26 cellular contexts compared by ENCODE assay signal in the genomic region with DNA sequence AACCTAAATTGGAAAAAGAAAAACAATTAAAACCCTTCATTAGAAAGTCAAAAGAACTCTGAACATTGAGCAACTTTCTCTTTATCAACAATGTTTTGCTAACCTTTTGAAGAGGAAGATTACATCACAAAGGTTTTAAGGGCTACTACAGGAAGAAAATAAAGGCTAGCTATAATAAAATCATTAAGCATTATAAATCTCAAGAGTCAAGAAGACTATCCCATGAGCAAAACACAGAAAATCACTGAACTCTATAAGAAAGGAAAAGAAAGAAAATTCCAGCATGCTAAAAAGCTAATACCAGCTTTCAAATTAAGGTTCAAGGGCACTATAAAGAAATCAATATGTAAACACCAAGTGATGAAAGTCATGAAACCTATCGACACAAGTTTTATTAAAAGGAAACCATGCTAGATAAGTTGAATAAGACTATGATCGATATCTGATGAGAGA. TPM values are rescaled to one million over a fixed set of nuclear protein-coding genes. Genes with fewer than 3 reads are reported as not detected.
A peak's percentile ranks its signal among the peaks of the same experiment; 100 is the strongest.
DNase-seq lines count a peak whose midpoint lies in the region; ATAC-seq and TF ChIP-seq lines count a peak whose summit lies in the region.
"Had no signal": no experiment of that assay in that cellular context is flagged by ENCODE, and none has a peak within 500 bp of the region (broad histone marks: within the 10 kb centered on the region; RNA-seq: fewer than 3 reads in every experiment).

No MANE protein-coding gene starts in this region.

- H3K4me3 Mint-ChIP-seq in HFFc6, result peak overlapping the region; percentile 69; the same call in 1 of the 2 replicates
- no peak overlapping the region for H3K4me3 Mint-ChIP-seq in endodermal cell
- no peak overlapping the region for H3K4me3 Mint-ChIP-seq in CD8-positive, alpha-beta T cell
- H3K4me3 Mint-ChIP-seq in activated naive CD8-positive, alpha-beta T cell treated with anti-CD3 and anti-CD28 coated beads, Interleukin-2, amount 50 U/mL, for 24 hours, result no peak overlapping the region
- H3K4me3 Mint-ChIP-seq: activated naive CD4-positive, alpha-beta T cell treated with anti-CD3 and anti-CD28 coated beads, Interleukin-2, amount 10 ng/mL, durations not matched to agents 7 days and 5 days; T-helper 1 cell treated with Interleukin-12 subunit alpha and Interleukin-12 subunit beta and Interleukin-4 antibody, amounts not matched to agents 30 μg/mL and 1 μg/mL, for 36 hours had no signal

- H3K36me3 Mint-ChIP-seq in HFFc6 (ENCODE audit: low read depth), result no peaks in the 10 kb centered on the region
- H3K36me3 Mint-ChIP-seq in endodermal cell (ENCODE audit: low read depth), result no peaks in the 10 kb centered on the region
- H3K36me3 Mint-ChIP-seq in CD8-positive, alpha-beta T cell, result no peaks in the 10 kb centered on the region
- H3K36me3 Mint-ChIP-seq in activated naive CD8-positive, alpha-beta T cell treated with anti-CD3 and anti-CD28 coated beads, Interleukin-2, amount 50 U/mL, for 24 hours (ENCODE audit: low read depth), result no peaks in the 10 kb centered on the region
- H3K36me3 Mint-ChIP-seq: activated naive CD4-positive, alpha-beta T cell treated with anti-CD3 and anti-CD28 coated beads, Interleukin-2, amount 10 ng/mL, durations not matched to agents 7 days and 5 days had no signal

- H3K4me1 ChIP-seq in ACC112 (ENCODE audit: control insufficient read depth, insufficient read depth, low read length, unreplicated experiment) (peaks cover 11% of the 10 kb centered on the region), endodermal cell (ENCODE audit: control insufficient read depth, insufficient read depth, low read length) (no peaks in the 10 kb centered on the region), lower lobe of right lung (peaks cover 11% of the 10 kb centered on the region)
- no peaks in the 10 kb centered on the region for H3K4me1 ChIP-seq in CD8-positive, alpha-beta T cell (ENCODE audit: insufficient read depth, low read length)
- H3K4me1 ChIP-seq: gastrocnemius medialis, SJCRH30, testis had no signal

- H3K79me2 ChIP-seq in ACC112 (ENCODE audit: control insufficient read depth, insufficient read depth, low read length, unreplicated experiment), result no peaks in the 10 kb centered on the region
- H3K79me2 ChIP-seq: parathyroid adenoma had no signal

- H3K27me3 Mint-ChIP-seq in HFFc6 (ENCODE audit: insufficient read depth) (0 out of 2 replicates have a peak, but pooled peaks cover 3% of the 10 kb centered on the region), endodermal cell (ENCODE audit: insufficient read depth) (no peaks in the 10 kb centered on the region)
- no peaks in the 10 kb centered on the region for H3K27me3 Mint-ChIP-seq in CD8-positive, alpha-beta T cell (ENCODE audit: low read depth)
- no peaks in the 10 kb centered on the region for H3K27me3 Mint-ChIP-seq in activated naive CD8-positive, alpha-beta T cell treated with anti-CD3 and anti-CD28 coated beads, Interleukin-2, amount 50 U/mL, for 24 hours
- H3K27me3 Mint-ChIP-seq: central memory CD8-positive, alpha-beta T cell; naive thymus-derived CD8-positive, alpha-beta T cell had no signal

- peak overlapping the region; percentile 89 for H2AFZ ChIP-seq in ACC112 (ENCODE audit: low read length, unreplicated experiment)
- H2AFZ ChIP-seq: parathyroid adenoma had no signal

- H3K27ac ChIP-seq in ACC112 (ENCODE audit: low read depth, low read length) (no peak overlapping the region), endodermal cell (ENCODE audit: low read depth, low read length) (no peak overlapping the region), lower lobe of right lung (peak overlapping the region; percentile 27)
- H3K27ac ChIP-seq in CD8-positive, alpha-beta T cell (ENCODE audit: low read depth, low read length), result no peak overlapping the region
- H3K27ac ChIP-seq: gastrocnemius medialis, KMS-11, parathyroid adenoma, SJCRH30 had no signal

- H3K36me3 ChIP-seq in ACC112 (ENCODE audit: insufficient read depth, low read length), result no peaks in the 10 kb centered on the region
- H3K36me3 ChIP-seq in endodermal cell (ENCODE audit: control insufficient read depth, insufficient read depth, low read length), result peaks cover 6% of the 10 kb centered on the region
- H3K36me3 ChIP-seq in lower lobe of right lung, result no peaks in the 10 kb centered on the region
- no peaks in the 10 kb centered on the region for H3K36me3 ChIP-seq in CD8-positive, alpha-beta T cell (ENCODE audit: insufficient read depth, low read length)
- no peaks in the 10 kb centered on the region for H3K36me3 ChIP-seq in MG63
- H3K36me3 ChIP-seq: gastrocnemius medialis, SJCRH30 had no signal

- no peaks in the 10 kb centered on the region for H3K9me3 Mint-ChIP-seq in HFFc6
- H3K9me3 Mint-ChIP-seq in endodermal cell, result peaks cover 28% of the 10 kb centered on the region
- peaks cover 3% of the 10 kb centered on the region for H3K9me3 Mint-ChIP-seq in CD8-positive, alpha-beta T cell
- H3K9me3 Mint-ChIP-seq in activated naive CD8-positive, alpha-beta T cell treated with anti-CD3 and anti-CD28 coated beads, Interleukin-2, amount 50 U/mL, for 24 hours, result no peaks in the 10 kb centered on the region
- H3K9me3 Mint-ChIP-seq: central memory CD8-positive, alpha-beta T cell had no signal

- H3K27me3 ChIP-seq in ACC112 (ENCODE audit: insufficient read depth, low read length), result no peaks in the 10 kb centered on the region
- no peaks in the 10 kb centered on the region for H3K27me3 ChIP-seq in endodermal cell (ENCODE audit: control insufficient read depth, insufficient read depth, low read length, poor library complexity, severe bottlenecking)
- no peaks in the 10 kb centered on the region for H3K27me3 ChIP-seq in lower lobe of right lung (ENCODE audit: low read depth)
- H3K27me3 ChIP-seq in CD8-positive, alpha-beta T cell (ENCODE audit: insufficient read depth, low read length), result no peaks in the 10 kb centered on the region
- H3K27me3 ChIP-seq in MG63, result no peaks in the 10 kb centered on the region
- H3K27me3 ChIP-seq: gastrocnemius medialis, SJCRH30, testis had no signal

- no peak for DNase-seq in HFFc6
- DNase-seq in endodermal cell, result no peak
- DNase-seq in lower lobe of right lung, result no peak
- DNase-seq in CD8-positive, alpha-beta T cell, result no peak
- no peak for DNase-seq in ecto neural progenitor cell (ENCODE audit: low spot score)
- no peak for DNase-seq in activated naive CD8-positive, alpha-beta T cell treated with anti-CD3 and anti-CD28 coated beads, Interleukin-2, amount 50 U/mL, for 24 hours
- no peak for DNase-seq in MG63
- DNase-seq: activated CD4-positive, alpha-beta T cell treated with anti-CD3 and anti-CD28 coated beads for 4 hours; activated naive CD4-positive, alpha-beta T cell treated with anti-CD3 and anti-CD28 coated beads, Interleukin-2, amount 10 ng/mL, durations not matched to agents 7 days and 5 days; aorta; CD4-positive, alpha-beta memory T cell; gastrocnemius medialis; GF-D8; mesendoderm; NCI-H1048; NCI-H2081 treated with DMSO at 0.1 percent for 48 hours; NCI-H446; SJCRH30; testis had no signal

- H3K27ac Mint-ChIP-seq in HFFc6, result no peak overlapping the region
- H3K27ac Mint-ChIP-seq in endodermal cell, result no peak overlapping the region
- H3K27ac Mint-ChIP-seq in CD8-positive, alpha-beta T cell, result no peak overlapping the region
- no peak overlapping the region for H3K27ac Mint-ChIP-seq in activated naive CD8-positive, alpha-beta T cell treated with anti-CD3 and anti-CD28 coated beads, Interleukin-2, amount 50 U/mL, for 24 hours
- H3K27ac Mint-ChIP-seq: activated naive CD4-positive, alpha-beta T cell treated with anti-CD3 and anti-CD28 coated beads, Interleukin-2, amount 10 ng/mL, durations not matched to agents 7 days and 5 days; T-helper 1 cell treated with Interleukin-12 subunit alpha and Interleukin-12 subunit beta and Interleukin-4 antibody, amounts not matched to agents 30 μg/mL and 1 μg/mL, for 36 hours had no signal

- WGBS in endodermal cell (ENCODE audit: insufficient coverage in 1 of 2, insufficient read length in 1 of 2), 2 experiments, result 83 to 97% methylated on average over 1 to 2 of the region's 2 CpGs

- CTCF ChIA-PET in CD8-positive, alpha-beta T cell (lab: Charles Lee), result no interaction called here

- peaks cover 74% of the 10 kb centered on the region for H3K9me3 ChIP-seq in endodermal cell (ENCODE audit: control insufficient read depth, low read length)
- no peaks in the 10 kb centered on the region for H3K9me3 ChIP-seq in lower lobe of right lung
- no peaks in the 10 kb centered on the region for H3K9me3 ChIP-seq in CD8-positive, alpha-beta T cell (ENCODE audit: low read length)
- 0 out of 2 replicates have a peak, but pooled peaks cover 2% of the 10 kb centered on the region for H3K9me3 ChIP-seq in MG63
- H3K9me3 ChIP-seq: gastrocnemius medialis, testis had no signal

- no peak for TF ChIP-seq CTCF in HFFc6 (IDR thresholded peaks at IDR 0.05)
- TF ChIP-seq CTCF in endodermal cell (conservative IDR thresholded peaks at IDR 0.05), result no peak
- TF ChIP-seq CTCF in lower lobe of right lung (IDR thresholded peaks at IDR 0.05), result no peak
- no peak for TF ChIP-seq CTCF in CD8-positive, alpha-beta T cell (IDR thresholded peaks at IDR 0.05)

- intact Hi-C loops in lower lobe of right lung (cut with DNase I), result no loop called here
- intact Hi-C loops in CD8-positive, alpha-beta T cell (cut with DNase I, micrococcal nuclease), result no loop called here

- H3K4me1 Mint-ChIP-seq in HFFc6 (ENCODE audit: low read depth) (peaks cover 15% of the 10 kb centered on the region), endodermal cell (peaks cover 5% of the 10 kb centered on the region)
- H3K4me1 Mint-ChIP-seq in CD8-positive, alpha-beta T cell (ENCODE audit: low read depth), result peaks cover 12% of the 10 kb centered on the region
- peaks cover 13% of the 10 kb centered on the region for H3K4me1 Mint-ChIP-seq in activated naive CD8-positive, alpha-beta T cell treated with anti-CD3 and anti-CD28 coated beads, Interleukin-2, amount 50 U/mL, for 24 hours

- H3K9ac ChIP-seq in endodermal cell (ENCODE audit: extremely low read depth, low read length, poor library complexity, severe bottlenecking), result no peak overlapping the region
- H3K9ac ChIP-seq: KMS-11, parathyroid adenoma had no signal

- POLR2A ChIA-PET in CD8-positive, alpha-beta T cell (lab: Charles Lee), result interaction anchor here (1.0 kb wide), 1 partner anchor 38 kb away, joined by 4 read pairs; no protein-coding TSS in a partner anchor

- ATAC-seq in lower lobe of right lung, result peak in 1 of 2 donors; percentile 60
- no peak for ATAC-seq in CD8-positive, alpha-beta T cell
- ATAC-seq in activated naive CD8-positive, alpha-beta T cell treated with anti-CD3 and anti-CD28 coated beads, Interleukin-2, amount 50 U/mL, for 24 hours, result no peak
- ATAC-seq: gastrocnemius medialis, Panc1 had no signal

- H3K4me3 ChIP-seq in ACC112 (ENCODE audit: low read depth, low read length), result peak overlapping the region; percentile 57
- peak overlapping the region; percentile 51 for H3K4me3 ChIP-seq in endodermal cell (ENCODE audit: low read length)
- no peak overlapping the region for H3K4me3 ChIP-seq in lower lobe of right lung
- H3K4me3 ChIP-seq in CD8-positive, alpha-beta T cell (ENCODE audit: low read depth, low read length), result no peak overlapping the region
- no peak overlapping the region for H3K4me3 ChIP-seq in MG63
- H3K4me3 ChIP-seq: gastrocnemius medialis, SJCRH30, testis had no signal

RNA-seq across cellular contexts. Expression of gene C1GALT1, which starts 45.5 kb away (rescaled TPM):
- 10 to 100 TPM; 32.3 to 47.4 (median 34.1) TPM for total RNA-seq in HFFc6 (2021; fragmentation: NEBNext Ultra II Directional; extraction: Animal tissue kit (Norgen Biotek cat#: 25700))
- total RNA-seq in endodermal cell (100 to 1,000 TPM in 1 of 2 donors, 10 to 100 TPM in 1; 65.7 to 132 TPM), lower lobe of right lung (39.0 TPM)
- polyA plus RNA-seq in endodermal cell (2013, experiment 1 of 2), result 38.2 TPM
- polyA plus RNA-seq in endodermal cell (2013, experiment 2 of 2), result 48.4 TPM
- total RNA-seq in CD8-positive, alpha-beta T cell, result 10 to 100 TPM; 57.4 to 60.7 TPM
- 16.3 and 58.8 TPM in 2 replicates for total RNA-seq in MG63 (2014; rRNA removed; shearing (Covaris generic); ENCODE audit: low replicate concordance)

Comparison
In these comparisons a context has a peak if more than half of its experiments do, and no peak if none do; other contexts are left out.
1. H3K4me3 ChIP-seq: peak in ACC112 (single experiment) and endodermal cell (single experiment); none in lower lobe of right lung (single experiment), CD8-positive, alpha-beta T cell (single experiment) and MG63 (single experiment).